Comparison of ENCODE assay signal across 27 cellular contexts in the genomic region with DNA sequence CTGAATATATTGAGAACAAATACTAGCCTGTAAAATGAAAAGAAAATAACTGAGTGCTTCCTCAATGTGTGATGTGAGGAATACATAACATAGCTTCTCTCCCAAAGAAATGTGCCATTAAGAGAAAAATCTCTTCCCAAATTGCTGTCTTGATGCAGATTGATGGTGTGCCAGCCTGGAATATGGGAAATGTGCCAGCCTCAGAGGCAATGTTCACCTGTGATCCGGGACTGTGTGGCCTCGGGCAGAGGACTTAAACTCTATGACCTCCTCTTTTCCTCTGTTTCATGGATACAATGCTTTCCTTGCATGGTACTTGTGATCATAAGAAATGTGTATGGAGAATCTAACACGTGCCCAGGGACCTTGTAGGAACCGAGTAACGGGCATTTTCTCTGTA.
"Had no signal": no experiment of that assay in that cellular context is flagged by ENCODE, and none has a peak within 500 bp of the region (broad histone marks: within the 10 kb centered on the region; RNA-seq: fewer than 3 reads in every experiment).

No MANE protein-coding gene starts in this region.

- H3K36me3 ChIP-seq: ascending aorta, brain microvascular endothelial cell, esophagus muscularis mucosa, gastrocnemius medialis had no signal

- H3K36me3 Mint-ChIP-seq: activated naive CD4-positive, alpha-beta T cell treated with anti-CD3 and anti-CD28 coated beads, Interleukin-2, amount 10 ng/mL, durations not matched to agents 7 days and 5 days; activated naive CD4-positive, alpha-beta T cell treated with anti-CD3 and anti-CD28 coated beads, Interleukin-2, amount 50 U/mL, for 72 hours; activated naive CD8-positive, alpha-beta T cell treated with anti-CD3 and anti-CD28 coated beads, Interleukin-2, amount 10 ng/mL, durations not matched to agents 7 days and 5 days had no signal

- ATAC-seq: activated CD4-positive, alpha-beta T cell treated with anti-CD3 and anti-CD28 coated beads for 36 hours; activated naive CD4-positive, alpha-beta T cell treated with anti-CD3 and anti-CD28 coated beads, Interleukin-2, amount 50 U/mL, for 72 hours; activated T-cell treated with anti-CD3 and anti-CD28 coated beads, Interleukin-2, amount 50 U/mL, for 72 hours; effector memory CD8-positive, alpha-beta T cell; foreskin keratinocyte; gastrocnemius medialis had no signal

- H3K4me1 Mint-ChIP-seq: activated CD4-positive, alpha-beta memory T cell treated with anti-CD3 and anti-CD28 coated beads, Interleukin-2, amount 10 ng/mL, durations not matched to agents 7 days and 5 days; activated CD4-positive, alpha-beta T cell treated with anti-CD3 and anti-CD28 coated beads for 36 hours; activated CD4-positive, alpha-beta T cell treated with anti-CD3 and anti-CD28 coated beads, Interleukin-2, amount 10 ng/mL, durations not matched to agents 24 days and 14 days; activated naive CD4-positive, alpha-beta T cell treated with anti-CD3 and anti-CD28 coated beads, Interleukin-2, amount 10 ng/mL, durations not matched to agents 7 days and 5 days; activated naive CD8-positive, alpha-beta T cell treated with anti-CD3 and anti-CD28 coated beads, Interleukin-2, amount 10 ng/mL, durations not matched to agents 7 days and 5 days; central memory CD8-positive, alpha-beta T cell had no signal

- H3K27me3 ChIP-seq: ascending aorta, brain microvascular endothelial cell, foreskin keratinocyte, gastrocnemius medialis had no signal

- H3K9me3 Mint-ChIP-seq: activated CD4-positive, alpha-beta memory T cell treated with anti-CD3 and anti-CD28 coated beads, Interleukin-2, amount 10 ng/mL, durations not matched to agents 7 days and 5 days; activated CD4-positive, alpha-beta T cell treated with anti-CD3 and anti-CD28 coated beads, Interleukin-2, amount 10 ng/mL, durations not matched to agents 24 days and 14 days; activated naive CD4-positive, alpha-beta T cell treated with anti-CD3 and anti-CD28 coated beads, Interleukin-2, amount 10 ng/mL, durations not matched to agents 7 days and 5 days; activated naive CD4-positive, alpha-beta T cell treated with anti-CD3 and anti-CD28 coated beads, Interleukin-2, amount 50 U/mL, for 72 hours; activated naive CD8-positive, alpha-beta T cell treated with anti-CD3 and anti-CD28 coated beads, Interleukin-2, amount 10 ng/mL, durations not matched to agents 7 days and 5 days; activated T-cell treated with anti-CD3 and anti-CD28 coated beads, Interleukin-2, amount 50 U/mL, for 24 hours; activated T-cell treated with anti-CD3 and anti-CD28 coated beads, Interleukin-2, amount 50 U/mL, for 72 hours; central memory CD8-positive, alpha-beta T cell; effector memory CD8-positive, alpha-beta T cell had no signal

- H3K27ac Mint-ChIP-seq: activated CD4-positive, alpha-beta memory T cell treated with anti-CD3 and anti-CD28 coated beads, Interleukin-2, amount 10 ng/mL, durations not matched to agents 7 days and 5 days; activated CD4-positive, alpha-beta T cell treated with anti-CD3 and anti-CD28 coated beads for 36 hours; activated CD4-positive, alpha-beta T cell treated with anti-CD3 and anti-CD28 coated beads, Interleukin-2, amount 10 ng/mL, durations not matched to agents 24 days and 14 days; activated naive CD4-positive, alpha-beta T cell treated with anti-CD3 and anti-CD28 coated beads, Interleukin-2, amount 10 ng/mL, durations not matched to agents 7 days and 5 days; activated naive CD4-positive, alpha-beta T cell treated with anti-CD3 and anti-CD28 coated beads, Interleukin-2, amount 50 U/mL, for 72 hours; activated naive CD8-positive, alpha-beta T cell treated with anti-CD3 and anti-CD28 coated beads, Interleukin-2, amount 10 ng/mL, durations not matched to agents 7 days and 5 days; activated T-cell treated with anti-CD3 and anti-CD28 coated beads, Interleukin-2, amount 50 U/mL, for 24 hours; activated T-cell treated with anti-CD3 and anti-CD28 coated beads, Interleukin-2, amount 50 U/mL, for 72 hours; effector memory CD8-positive, alpha-beta T cell had no signal

- DNase-seq: activated CD4-positive, alpha-beta memory T cell treated with anti-CD3 and anti-CD28 coated beads, Interleukin-2, amount 10 ng/mL, durations not matched to agents 7 days and 5 days; activated CD4-positive, alpha-beta T cell treated with anti-CD3 and anti-CD28 coated beads for 36 hours; activated CD4-positive, alpha-beta T cell treated with anti-CD3 and anti-CD28 coated beads, Interleukin-2, amount 10 ng/mL, durations not matched to agents 24 days and 14 days; activated CD4-positive, CD25-positive, alpha-beta regulatory T cell; activated CD4-positive, CD25-positive, alpha-beta regulatory T cell treated with anti-CD3 and anti-CD28 coated beads, Interleukin-2, amount 50 U/mL, for 72 hours; activated CD8-positive, alpha-beta memory T cell treated with anti-CD3 and anti-CD28 coated beads, Interleukin-2, amount 50 U/mL, for 48 hours; activated gamma-delta T cell; activated naive CD4-positive, alpha-beta T cell; activated naive CD4-positive, alpha-beta T cell treated with anti-CD3 and anti-CD28 coated beads, Interleukin-2, amount 10 ng/mL, durations not matched to agents 7 days and 5 days; activated naive CD8-positive, alpha-beta T cell treated with anti-CD3 and anti-CD28 coated beads, Interleukin-2, amount 10 ng/mL, durations not matched to agents 7 days and 5 days; activated T-cell treated with anti-CD3 and anti-CD28 coated beads for 4 hours; activated T-cell treated with anti-CD3 and anti-CD28 coated beads, Interleukin-2, amount 50 U/mL, for 24 hours; activated T-cell treated with anti-CD3 and anti-CD28 coated beads, Interleukin-2, amount 50 U/mL, for 72 hours; brain microvascular endothelial cell; cortex of kidney; dermis blood vessel endothelial cell; effector CD4-positive, alpha-beta T cell; effector memory CD8-positive, alpha-beta T cell; erythroblast; foreskin keratinocyte; gastrocnemius medialis; glutamatergic neuron; T-helper 2 cell had no signal

- H3K4me3 ChIP-seq: ascending aorta, esophagus muscularis mucosa, gastrocnemius medialis had no signal

- H3K9me3 ChIP-seq: ascending aorta, esophagus muscularis mucosa, gastrocnemius medialis had no signal

- H3K4me3 Mint-ChIP-seq: activated CD4-positive, alpha-beta memory T cell treated with anti-CD3 and anti-CD28 coated beads, Interleukin-2, amount 10 ng/mL, durations not matched to agents 7 days and 5 days; activated CD4-positive, alpha-beta T cell treated with anti-CD3 and anti-CD28 coated beads for 36 hours; activated CD4-positive, alpha-beta T cell treated with anti-CD3 and anti-CD28 coated beads, Interleukin-2, amount 10 ng/mL, durations not matched to agents 24 days and 14 days; activated naive CD4-positive, alpha-beta T cell treated with anti-CD3 and anti-CD28 coated beads, Interleukin-2, amount 10 ng/mL, durations not matched to agents 7 days and 5 days; activated naive CD8-positive, alpha-beta T cell treated with anti-CD3 and anti-CD28 coated beads, Interleukin-2, amount 10 ng/mL, durations not matched to agents 7 days and 5 days; activated T-cell treated with anti-CD3 and anti-CD28 coated beads, Interleukin-2, amount 50 U/mL, for 24 hours; activated T-cell treated with anti-CD3 and anti-CD28 coated beads, Interleukin-2, amount 50 U/mL, for 72 hours; central memory CD8-positive, alpha-beta T cell; effector memory CD8-positive, alpha-beta T cell had no signal

- H3K4me1 ChIP-seq: ascending aorta, esophagus muscularis mucosa, foreskin keratinocyte, gastrocnemius medialis had no signal

- H3K27ac ChIP-seq: ascending aorta, brain microvascular endothelial cell, esophagus muscularis mucosa, foreskin keratinocyte, gastrocnemius medialis had no signal
